13 cellular contexts compared by ENCODE assay signal in the genomic region with DNA sequence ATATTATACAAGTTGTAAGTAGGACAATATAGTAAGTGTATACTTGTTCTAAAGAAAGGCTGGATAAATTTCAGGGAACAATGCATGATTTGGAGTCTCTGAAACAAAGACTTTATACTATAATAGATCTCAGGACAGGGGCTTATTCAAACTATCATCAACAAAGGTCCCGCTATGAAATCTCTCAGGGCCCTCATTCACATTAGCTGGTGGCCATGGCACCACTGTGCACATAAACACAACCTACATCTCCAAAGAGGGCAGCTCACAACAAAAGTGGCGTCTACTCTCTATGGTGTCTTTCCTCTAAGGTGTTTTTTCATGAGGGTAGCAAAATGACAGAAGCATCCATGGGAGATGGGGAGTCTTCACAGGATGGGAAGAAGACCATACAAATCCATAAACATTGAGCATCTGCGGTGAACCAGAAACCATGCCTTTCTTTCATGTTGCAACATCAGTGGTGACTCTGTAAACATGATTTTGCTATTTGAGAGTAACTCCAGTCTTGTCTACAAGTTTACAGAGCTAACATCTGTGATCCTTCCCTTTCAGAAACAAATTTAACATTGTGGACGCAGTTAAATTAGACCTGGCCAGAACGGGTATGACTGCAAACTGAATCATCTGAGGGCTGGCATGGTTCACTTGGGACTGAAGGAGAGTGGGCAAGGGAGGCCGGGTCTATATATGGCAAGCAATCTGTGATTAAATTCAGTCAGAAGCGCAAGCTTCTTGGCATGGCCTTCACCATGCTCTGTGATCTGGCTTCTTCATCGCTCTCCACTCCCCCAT. TPM values are rescaled to one million over a fixed set of nuclear protein-coding genes. Genes with fewer than 3 reads are reported as not detected.
DNase-seq lines count a peak whose midpoint lies in the region; ATAC-seq and TF ChIP-seq lines count a peak whose summit lies in the region.
"Had no signal": no experiment of that assay in that cellular context is flagged by ENCODE, and none has a peak within 500 bp of the region (broad histone marks: within the 10 kb centered on the region; RNA-seq: fewer than 3 reads in every experiment).

No MANE protein-coding gene starts in this region.

- TF ChIP-seq CTCF in gastroesophageal sphincter (IDR thresholded peaks at IDR 0.05), result no peak
- no peak for TF ChIP-seq CTCF in psoas muscle (IDR thresholded peaks at IDR 0.05)

- DNase-seq in DMS 273 treated with DMSO at 0.1 percent for 48 hours (lab: John Stamatoyannopoulos, UW), result peak; percentile 8
- peak; percentile 11 for DNase-seq in amniotic stem cell (lab: John Stamatoyannopoulos, UW)
- DNase-seq in psoas muscle, result no peak
- DNase-seq in stimulated activated CD4-positive, alpha-beta T cell treated with anti-CD3 and anti-CD28 coated beads, Interleukin-12 subunit alpha, Interleukin-12 subunit beta, amount 100 ng/mL, for 4 hours, result no peak
- DNase-seq in sciatic nerve (ENCODE audit: low spot score), result no peak
- DNase-seq: effector memory CD8-positive, alpha-beta T cell; mucosa of descending colon; small intestine; T-helper 2 cell had no signal

- H3K27ac ChIP-seq in gastroesophageal sphincter (peak overlapping the region; percentile 14 to 65 (median 54)), psoas muscle (peak overlapping the region; percentile 94)
- H3K27ac ChIP-seq: PC-9 had no signal

- TF ChIP-seq EP300 in gastroesophageal sphincter (IDR thresholded peaks at IDR 0.05), result no peak

- ATAC-seq in gastroesophageal sphincter (no peak), psoas muscle (peak; percentile 54 to 78 (median 66)), GM18907 (IDR thresholded peaks at IDR 0.05; ENCODE audit: unreplicated experiment) (no peak), GM21529 (IDR thresholded peaks at IDR 0.05; ENCODE audit: unreplicated experiment) (no peak), sciatic nerve (no peak)
- ATAC-seq: effector memory CD8-positive, alpha-beta T cell; mucosa of descending colon had no signal

- 43 to 57% methylated on average over 8 of the region's 8 CpGs for WGBS in gastroesophageal sphincter (ENCODE audit: low coverage in 1 of 2), 2 donors
- 43 to 48% (median 48%) methylated on average over 8 of the region's 8 CpGs for WGBS in psoas muscle, 3 donors

- H3K4me3 ChIP-seq in gastroesophageal sphincter, result no peak overlapping the region
- H3K4me3 ChIP-seq in psoas muscle, result peak overlapping the region; percentile 36
- H3K4me3 ChIP-seq: mucosa of descending colon, PC-9 had no signal

- intact Hi-C loops in psoas muscle (cut with DNase I), result no loop called here
- intact Hi-C loops in sciatic nerve (cut with DNase I), result no loop called here

- TF ChIP-seq POLR2A in gastroesophageal sphincter (IDR thresholded peaks at IDR 0.05), result no peak

- H3K36me3 ChIP-seq in gastroesophageal sphincter, result no peaks in the 10 kb centered on the region
- H3K36me3 ChIP-seq in psoas muscle (ENCODE audit: insufficient read depth in 1 of 2, low read depth in 1 of 2), result peaks cover 0 to 9% of the 10 kb centered on the region in 2 donors

- peaks cover 3 to 97% (median 24%) of the 10 kb centered on the region in 3 donors for H3K4me1 ChIP-seq in gastroesophageal sphincter
- H3K4me1 ChIP-seq in psoas muscle, result peaks cover 87% of the 10 kb centered on the region

- no peaks in the 10 kb centered on the region for H3K27me3 ChIP-seq in gastroesophageal sphincter
- H3K27me3 ChIP-seq in psoas muscle (ENCODE audit: insufficient read depth in 3 of 3, low read length in 2 of 3), result no peaks in the 10 kb centered on the region

- no peaks in the 10 kb centered on the region for H3K9me3 ChIP-seq in gastroesophageal sphincter
- H3K9me3 ChIP-seq in psoas muscle, result no peaks in the 10 kb centered on the region
- H3K9me3 ChIP-seq: mucosa of descending colon had no signal

RNA-seq across cellular contexts. Expression of gene TTLL11, which starts 5.5 kb away (rescaled TPM):
- 10 to 100 TPM; 15.1 to 42.6 (median 29.1) TPM for total RNA-seq in gastroesophageal sphincter
- total RNA-seq in psoas muscle, result 10 to 100 TPM; 16.4 to 56.4 (median 48.4) TPM
- 10 to 100 TPM; 15.1 to 19.3 (median 16.5) TPM for polyA plus RNA-seq in psoas muscle
- total RNA-seq in sciatic nerve, result 14.2 TPM

Comparison
In these comparisons a context has a peak if more than half of its experiments do, and no peak if none do; other contexts are left out.
1. DNase-seq: peak in DMS 273 treated with DMSO at 0.1 percent for 48 hours (single experiment) and amniotic stem cell (single experiment); none in psoas muscle (0 of 2), stimulated activated CD4-positive, alpha-beta T cell treated with anti-CD3 and anti-CD28 coated beads, Interleukin-12 subunit alpha, Interleukin-12 subunit beta, amount 100 ng/mL, for 4 hours (single experiment) and sciatic nerve (single experiment).
2. ATAC-seq: peak in psoas muscle (4 of 4); none in gastroesophageal sphincter (single experiment), GM18907 (single experiment), GM21529 (single experiment) and sciatic nerve (single experiment).